17 cellular contexts compared by ENCODE assay signal in the genomic region with DNA sequence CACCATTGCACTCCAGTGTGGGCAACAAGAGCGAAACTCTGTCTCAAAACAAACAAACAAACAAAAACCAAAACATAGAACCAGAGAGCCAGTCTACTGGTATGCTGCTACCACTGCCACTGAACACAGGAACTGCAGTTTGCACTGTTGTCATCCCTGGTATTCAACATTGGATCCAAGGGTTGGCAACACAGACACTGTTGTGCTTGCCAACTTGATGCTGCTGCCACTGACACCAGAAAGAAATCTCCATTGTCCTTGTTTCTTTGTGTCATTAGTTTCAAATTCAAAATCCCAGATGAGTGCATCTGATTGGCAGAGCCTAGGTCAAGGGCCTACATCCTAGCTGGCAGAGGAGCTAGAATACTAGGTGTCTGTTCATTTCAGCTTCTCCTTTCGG. TPM values are rescaled to one million over a fixed set of nuclear protein-coding genes. Genes with fewer than 3 reads are reported as not detected.
DNase-seq lines count a peak whose midpoint lies in the region; ATAC-seq and TF ChIP-seq lines count a peak whose summit lies in the region.
"Had no signal": no experiment of that assay in that cellular context is flagged by ENCODE, and none has a peak within 500 bp of the region (broad histone marks: within the 10 kb centered on the region; RNA-seq: fewer than 3 reads in every experiment).

No MANE protein-coding gene starts in this region.

- H3K36me3 ChIP-seq in psoas muscle (ENCODE audit: insufficient read depth in 1 of 2, low read depth in 1 of 2): no peaks in the 10 kb centered on the region

- no peak for TF ChIP-seq CTCF in psoas muscle (IDR thresholded peaks at IDR 0.05)

- WGBS in psoas muscle, 3 donors: 55 to 78% (median 56%) methylated on average over 2 of the region's 2 CpGs

- no peaks in the 10 kb centered on the region for H3K9me3 ChIP-seq in psoas muscle

- intact Hi-C loops in psoas muscle (cut with DNase I): no loop called here

- no peak overlapping the region for H3K27ac ChIP-seq in psoas muscle
- H3K27ac ChIP-seq: C4-2B, KMS-11 had no signal

- DNase-seq in C1 segment of cervical spinal cord (lab: John Stamatoyannopoulos, UW) (peak in 9 of 14 donors; percentile 4 to 41 (median 25)), anterior cingulate cortex (lab: John Stamatoyannopoulos, UW) (peak in 33 of 58 donors; percentile 1 to 76 (median 30)), inferior parietal cortex (ENCODE audit: extremely low spot score) (peak; percentile 74), psoas muscle (no peak), NCI-H1048 (lab: John Stamatoyannopoulos, UW) (no peak), DMS 273 treated with DMSO at 0.1 percent for 48 hours (lab: John Stamatoyannopoulos, UW) (no peak), MV-4-11 (lab: John Stamatoyannopoulos, UW) (no peak)
- DNase-seq: DMS79, H9, NCI-H1417 treated with DMSO at 0.1 percent for 48 hours, NCI-H187 treated with DMSO at 0.1 percent for 48 hours, NCI-H2227 treated with DMSO at 0.1 percent for 48 hours, NCI-H510A treated with DMSO at 0.1 percent for 48 hours, NCI-H774, OCI-M1 had no signal

- H3K4me3 ChIP-seq in psoas muscle: no peak overlapping the region

- H3K27me3 ChIP-seq in psoas muscle (ENCODE audit: insufficient read depth in 3 of 3, low read length in 2 of 3): no peaks in the 10 kb centered on the region

- ATAC-seq in psoas muscle: peak; percentile 53 to 67 (median 58)

- no peaks in the 10 kb centered on the region for H3K4me1 ChIP-seq in psoas muscle

RNA-seq across cellular contexts. Expression of gene HINT1, which starts 16.2 kb away (rescaled TPM):
- 100 to 1,000 TPM; 205 to 331 (median 236) TPM for total RNA-seq in psoas muscle
- 100 to 1,000 TPM; 280 to 441 (median 388) TPM for polyA plus RNA-seq in psoas muscle

RNA-seq across cellular contexts. Expression of gene LYRM7, which starts 21.9 kb away (rescaled TPM):
- 10 to 100 TPM; 21.4 to 31.0 (median 26.1) TPM for total RNA-seq in psoas muscle
- polyA plus RNA-seq in psoas muscle: 10 to 100 TPM; 11.3 to 28.5 (median 12.5) TPM

Comparison
In these comparisons a context has a peak if more than half of its experiments do, and no peak if none do; other contexts are left out.
1. DNase-seq: peak in C1 segment of cervical spinal cord (9 of 14), anterior cingulate cortex (33 of 58) and inferior parietal cortex (single experiment); none in psoas muscle (0 of 2), NCI-H1048 (single experiment), DMS 273 treated with DMSO at 0.1 percent for 48 hours (single experiment) and MV-4-11 (single experiment).